In genomic region chr12:47752552-47752951, GRCh38 we compare ENCODE assay signal across 1 cellular context.
TF ChIP-seq lines count a peak whose summit lies in the region.

No MANE protein-coding gene starts in this region.

TF ChIP-seq in HCT116, 20 proteins besides CTCF, POLR2A, EP300 and RAD21 (continued from another document):
- TF ChIP-seq, protein P1, sequence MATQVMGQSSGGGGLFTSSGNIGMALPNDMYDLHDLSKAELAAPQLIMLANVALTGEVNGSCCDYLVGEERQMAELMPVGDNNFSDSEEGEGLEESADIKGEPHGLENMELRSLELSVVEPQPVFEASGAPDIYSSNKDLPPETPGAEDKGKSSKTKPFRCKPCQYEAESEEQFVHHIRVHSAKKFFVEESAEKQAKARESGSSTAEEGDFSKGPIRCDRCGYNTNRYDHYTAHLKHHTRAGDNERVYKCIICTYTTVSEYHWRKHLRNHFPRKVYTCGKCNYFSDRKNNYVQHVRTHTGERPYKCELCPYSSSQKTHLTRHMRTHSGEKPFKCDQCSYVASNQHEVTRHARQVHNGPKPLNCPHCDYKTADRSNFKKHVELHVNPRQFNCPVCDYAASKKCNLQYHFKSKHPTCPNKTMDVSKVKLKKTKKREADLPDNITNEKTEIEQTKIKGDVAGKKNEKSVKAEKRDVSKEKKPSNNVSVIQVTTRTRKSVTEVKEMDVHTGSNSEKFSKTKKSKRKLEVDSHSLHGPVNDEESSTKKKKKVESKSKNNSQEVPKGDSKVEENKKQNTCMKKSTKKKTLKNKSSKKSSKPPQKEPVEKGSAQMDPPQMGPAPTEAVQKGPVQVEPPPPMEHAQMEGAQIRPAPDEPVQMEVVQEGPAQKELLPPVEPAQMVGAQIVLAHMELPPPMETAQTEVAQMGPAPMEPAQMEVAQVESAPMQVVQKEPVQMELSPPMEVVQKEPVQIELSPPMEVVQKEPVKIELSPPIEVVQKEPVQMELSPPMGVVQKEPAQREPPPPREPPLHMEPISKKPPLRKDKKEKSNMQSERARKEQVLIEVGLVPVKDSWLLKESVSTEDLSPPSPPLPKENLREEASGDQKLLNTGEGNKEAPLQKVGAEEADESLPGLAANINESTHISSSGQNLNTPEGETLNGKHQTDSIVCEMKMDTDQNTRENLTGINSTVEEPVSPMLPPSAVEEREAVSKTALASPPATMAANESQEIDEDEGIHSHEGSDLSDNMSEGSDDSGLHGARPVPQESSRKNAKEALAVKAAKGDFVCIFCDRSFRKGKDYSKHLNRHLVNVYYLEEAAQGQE (IDR thresholded peaks at IDR 0.05; ENCODE audit: low read depth), result no peak
- TF ChIP-seq EZH2 (IDR thresholded peaks at IDR 0.05), result no peak
- no peak for TF ChIP-seq JUND (IDR thresholded peaks at IDR 0.05)
- TF ChIP-seq, protein P2, sequence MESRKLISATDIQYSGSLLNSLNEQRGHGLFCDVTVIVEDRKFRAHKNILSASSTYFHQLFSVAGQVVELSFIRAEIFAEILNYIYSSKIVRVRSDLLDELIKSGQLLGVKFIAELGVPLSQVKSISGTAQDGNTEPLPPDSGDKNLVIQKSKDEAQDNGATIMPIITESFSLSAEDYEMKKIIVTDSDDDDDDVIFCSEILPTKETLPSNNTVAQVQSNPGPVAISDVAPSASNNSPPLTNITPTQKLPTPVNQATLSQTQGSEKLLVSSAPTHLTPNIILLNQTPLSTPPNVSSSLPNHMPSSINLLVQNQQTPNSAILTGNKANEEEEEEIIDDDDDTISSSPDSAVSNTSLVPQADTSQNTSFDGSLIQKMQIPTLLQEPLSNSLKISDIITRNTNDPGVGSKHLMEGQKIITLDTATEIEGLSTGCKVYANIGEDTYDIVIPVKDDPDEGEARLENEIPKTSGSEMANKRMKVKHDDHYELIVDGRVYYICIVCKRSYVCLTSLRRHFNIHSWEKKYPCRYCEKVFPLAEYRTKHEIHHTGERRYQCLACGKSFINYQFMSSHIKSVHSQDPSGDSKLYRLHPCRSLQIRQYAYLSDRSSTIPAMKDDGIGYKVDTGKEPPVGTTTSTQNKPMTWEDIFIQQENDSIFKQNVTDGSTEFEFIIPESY (IDR thresholded peaks at IDR 0.05; ENCODE audit: extremely low read depth, insufficient replicate concordance, low read length), result no peak
- no peak for TF ChIP-seq ELF1 (IDR thresholded peaks at IDR 0.05; ENCODE audit: borderline replicate concordance, low read depth)
- no peak for TF ChIP-seq YY1 (IDR thresholded peaks at IDR 0.05; ENCODE audit: extremely low read depth, insufficient replicate concordance, low read depth, low read length)
- TF ChIP-seq ZNF274 (IDR thresholded peaks at IDR 0.05; ENCODE audit: low read depth, low read length), result no peak
- no peak for TF ChIP-seq FOSL1 (IDR thresholded peaks at IDR 0.05; ENCODE audit: low read depth)
- no peak for TF ChIP-seq ZFX (IDR thresholded peaks at IDR 0.05)
- TF ChIP-seq CEBPB (IDR thresholded peaks at IDR 0.05; ENCODE audit: low read depth), result no peak
